Comparison of ENCODE assay signal across 24 cellular contexts in genomic region chr16:73277066-73277465, GRCh38.
"Had no signal": no experiment of that assay in that cellular context is flagged by ENCODE, and none has a peak within 500 bp of the region (broad histone marks: within the 10 kb centered on the region; RNA-seq: fewer than 3 reads in every experiment).

No MANE protein-coding gene starts in this region.

- H3K9me3 ChIP-seq: colonic mucosa, esophagus muscularis mucosa, esophagus squamous epithelium, gastrocnemius medialis, heart left ventricle had no signal

- H3K4me1 ChIP-seq: colonic mucosa, esophagus muscularis mucosa, esophagus squamous epithelium, foreskin keratinocyte, gastrocnemius medialis, gastroesophageal sphincter, heart left ventricle, heart right ventricle had no signal

- H3K4me1 Mint-ChIP-seq: endodermal cell had no signal

- H3K27me3 Mint-ChIP-seq: dendritic cell treated with granulocyte-macrophage colony-stimulating factor and Interleukin-4, amounts not matched to agents 40 ng/mL and 50 ng/mL, for 4 days; effector memory CD8-positive, alpha-beta T cell had no signal

- H3K4me3 Mint-ChIP-seq: dendritic cell treated with granulocyte-macrophage colony-stimulating factor and Interleukin-4, amounts not matched to agents 40 ng/mL and 50 ng/mL, for 4 days; effector memory CD8-positive, alpha-beta T cell; endodermal cell had no signal

- H3K36me3 ChIP-seq: colonic mucosa, esophagus muscularis mucosa, esophagus squamous epithelium, gastrocnemius medialis, gastroesophageal sphincter, heart left ventricle, heart right ventricle had no signal

- H3K27me3 ChIP-seq: colonic mucosa, esophagus muscularis mucosa, foreskin keratinocyte, gastrocnemius medialis had no signal

- H3K27ac ChIP-seq: colonic mucosa, coronary artery, dorsolateral prefrontal cortex, epithelial cell of prostate, esophagus muscularis mucosa, esophagus squamous epithelium, foreskin keratinocyte, gastrocnemius medialis, gastroesophageal sphincter, heart left ventricle, heart right ventricle had no signal

- H3K27ac Mint-ChIP-seq: dendritic cell treated with granulocyte-macrophage colony-stimulating factor and Interleukin-4, amounts not matched to agents 40 ng/mL and 50 ng/mL, for 4 days; effector memory CD8-positive, alpha-beta T cell; endodermal cell had no signal

- H3K4me3 ChIP-seq: colonic mucosa, coronary artery, dorsolateral prefrontal cortex, esophagus muscularis mucosa, esophagus squamous epithelium, gastrocnemius medialis, gastroesophageal sphincter, heart left ventricle, heart right ventricle had no signal

- DNase-seq: colonic mucosa; cortex of kidney; dermis blood vessel endothelial cell; dorsolateral prefrontal cortex; effector CD4-positive, alpha-beta T cell; effector CD8-positive, alpha-beta T cell; effector memory CD4-positive, alpha-beta T cell; effector memory CD8-positive, alpha-beta T cell; endodermal cell; erythroblast; esophagus squamous epithelium; foreskin fibroblast; foreskin keratinocyte; foreskin melanocyte; gastrocnemius medialis; glutamatergic neuron; head of caudate nucleus; heart left ventricle; heart right ventricle had no signal
